Comparison of ENCODE assay signal across 15 cellular contexts in genomic region chr2:174613545-174613944, GRCh38. TPM values are rescaled to one million over a fixed set of nuclear protein-coding genes. Genes with fewer than 3 reads are reported as not detected.
DNase-seq lines count a peak whose midpoint lies in the region; ATAC-seq and TF ChIP-seq lines count a peak whose summit lies in the region.
"Had no signal": no experiment of that assay in that cellular context is flagged by ENCODE, and none has a peak within 500 bp of the region (broad histone marks: within the 10 kb centered on the region; RNA-seq: fewer than 3 reads in every experiment).

No MANE protein-coding gene starts in this region.

- no peaks in the 10 kb centered on the region for H3K36me3 ChIP-seq in RWPE2 (ENCODE audit: low read depth)
- no peaks in the 10 kb centered on the region for H3K36me3 ChIP-seq in thoracic aorta
- H3K36me3 ChIP-seq: adrenal gland, BE2C had no signal

- intact Hi-C loops in natural killer cell (cut with micrococcal nuclease) = no loop called here

- H3K27me3 Mint-ChIP-seq in natural killer cell (ENCODE audit: low read depth in 2 of 2) = no peaks in the 10 kb centered on the region
- no peaks in the 10 kb centered on the region for H3K27me3 Mint-ChIP-seq in natural killer cell treated with Interleukin-12 subunit alpha and Interleukin-12 subunit beta and Interleukin-15 and Interleukin-18, amount 100 ng/mL, for 72 hours

- H3K36me3 Mint-ChIP-seq in natural killer cell = peaks cover 12% of the 10 kb centered on the region
- H3K36me3 Mint-ChIP-seq in natural killer cell treated with Interleukin-12 subunit alpha and Interleukin-12 subunit beta and Interleukin-15 and Interleukin-18, amount 100 ng/mL, for 72 hours = no peaks in the 10 kb centered on the region

- H3K4me3 ChIP-seq in RWPE2 (ENCODE audit: severe bottlenecking) = no peak overlapping the region
- H3K4me3 ChIP-seq in thoracic aorta = no peak overlapping the region
- H3K4me3 ChIP-seq: adrenal gland had no signal

- in situ Hi-C loops in GM13977 (cut with MboI; ENCODE audit: low pct_unique_long_range_greater_than_20kb, low sequenced_read_pairs, unreplicated experiment) = no loop called here

- peak overlapping the region; percentile 39 to 74 for H3K27ac Mint-ChIP-seq in natural killer cell
- peak overlapping the region in 1 of 2 donors; percentile 6 for H3K27ac Mint-ChIP-seq in natural killer cell treated with Interleukin-12 subunit alpha and Interleukin-12 subunit beta and Interleukin-15 and Interleukin-18, amount 100 ng/mL, for 72 hours
- H3K27ac Mint-ChIP-seq: nephron progenitor cell had no signal

- DNase-seq in natural killer cell (no peak), RWPE2 (ENCODE audit: low spot score) (no peak), foreskin keratinocyte (no peak), thoracic aorta (ENCODE audit: low spot score) (no peak), amniotic stem cell (lab: John Stamatoyannopoulos, UW) (no peak), RPMI8226 (no peak), GM13977 (ENCODE audit: low spot score) (no peak)
- no peak for DNase-seq in natural killer cell treated with Interleukin-12 subunit alpha and Interleukin-12 subunit beta and Interleukin-15 and Interleukin-18, amount 100 ng/mL, for 72 hours (ENCODE audit: low spot score)
- DNase-seq: activated CD4-positive, CD25-positive, alpha-beta regulatory T cell; adrenal gland; BE2C; left ventricle myocardium superior; NCI-H1694; NCI-H526 treated with DMSO at 0.1 percent for 48 hours; nephron progenitor cell had no signal

- peaks cover 32% of the 10 kb centered on the region for H3K4me1 ChIP-seq in RWPE2 (ENCODE audit: insufficient read depth, poor library complexity, severe bottlenecking)
- H3K4me1 ChIP-seq in foreskin keratinocyte = peaks cover 4% of the 10 kb centered on the region
- H3K4me1 ChIP-seq in thoracic aorta (ENCODE audit: control insufficient read depth in 1 of 2, low read depth in 2 of 2) = peaks cover 56 to 76% of the 10 kb centered on the region in 2 donors

- H3K4me3 Mint-ChIP-seq in natural killer cell = no peak overlapping the region
- H3K4me3 Mint-ChIP-seq in natural killer cell treated with Interleukin-12 subunit alpha and Interleukin-12 subunit beta and Interleukin-15 and Interleukin-18, amount 100 ng/mL, for 72 hours = no peak overlapping the region
- H3K4me3 Mint-ChIP-seq: nephron progenitor cell had no signal

- no peaks in the 10 kb centered on the region for H3K9me3 Mint-ChIP-seq in natural killer cell
- no peaks in the 10 kb centered on the region for H3K9me3 Mint-ChIP-seq in natural killer cell treated with Interleukin-12 subunit alpha and Interleukin-12 subunit beta and Interleukin-15 and Interleukin-18, amount 100 ng/mL, for 72 hours
- H3K9me3 Mint-ChIP-seq: nephron progenitor cell had no signal

- TF ChIP-seq CTCF in natural killer cell (IDR thresholded peaks at IDR 0.05) = no peak
- no peak for TF ChIP-seq CTCF in RWPE2 (IDR thresholded peaks at IDR 0.05; ENCODE audit: poor library complexity, severe bottlenecking)
- no peak for TF ChIP-seq CTCF in foreskin keratinocyte (conservative IDR thresholded peaks at IDR 0.05)
- no peak for TF ChIP-seq CTCF in thoracic aorta (IDR thresholded peaks at IDR 0.05)
- TF ChIP-seq CTCF in GM13977 (IDR thresholded peaks at IDR 0.05; ENCODE audit: extremely low read depth, insufficient read depth, missing control alignments) = no peak

- H3K9me3 ChIP-seq in RWPE2 (ENCODE audit: severe bottlenecking) (no peaks in the 10 kb centered on the region), thoracic aorta (no peaks in the 10 kb centered on the region)
- H3K9me3 ChIP-seq: adrenal gland, BE2C had no signal

- peaks cover 68 to 70% of the 10 kb centered on the region in 2 donors for H3K4me1 Mint-ChIP-seq in natural killer cell
- H3K4me1 Mint-ChIP-seq in natural killer cell treated with Interleukin-12 subunit alpha and Interleukin-12 subunit beta and Interleukin-15 and Interleukin-18, amount 100 ng/mL, for 72 hours (ENCODE audit: low read depth in 2 of 2) = peaks cover 47 to 71% of the 10 kb centered on the region in 2 donors

- H3K27me3 ChIP-seq in RWPE2 (ENCODE audit: insufficient read depth, poor library complexity, severe bottlenecking) (no peaks in the 10 kb centered on the region), foreskin keratinocyte (no peaks in the 10 kb centered on the region), thoracic aorta (replicated peaks; ENCODE audit: insufficient read depth) (no peaks in the 10 kb centered on the region)
- H3K27me3 ChIP-seq: adrenal gland, BE2C had no signal

- H3K27ac ChIP-seq in RWPE2 (ENCODE audit: poor library complexity, severe bottlenecking) = peak overlapping the region; percentile 57
- H3K27ac ChIP-seq in foreskin keratinocyte = peak overlapping the region; percentile 80
- H3K27ac ChIP-seq in thoracic aorta = peak overlapping the region; percentile 73 to 75
- H3K27ac ChIP-seq: adrenal gland had no signal

- ATAC-seq in natural killer cell = no peak
- ATAC-seq in natural killer cell treated with Interleukin-12 subunit alpha and Interleukin-12 subunit beta and Interleukin-15 and Interleukin-18, amount 100 ng/mL, for 72 hours = no peak
- ATAC-seq in RWPE2 (ENCODE audit: low read depth) = no peak
- no peak for ATAC-seq in foreskin keratinocyte
- ATAC-seq in thoracic aorta (ENCODE audit: insufficient number of reproducible peaks, low FRiP score, low read depth) = no peak
- ATAC-seq: left ventricle myocardium superior had no signal

RNA-seq across cellular contexts. Expression of gene WIPF1, which starts 15.9 kb away (rescaled TPM):
- total RNA-seq in natural killer cell = 100 to 1,000 TPM; 508 to 640 (median 555) TPM
- 100 to 1,000 TPM; 284 to 319 TPM for total RNA-seq in natural killer cell treated with Interleukin-12 subunit alpha and Interleukin-12 subunit beta and Interleukin-15 and Interleukin-18, amount 100 ng/mL, for 72 hours
- 5.2 and 5.8 TPM in 2 replicates for total RNA-seq in foreskin keratinocyte
- polyA plus RNA-seq in foreskin keratinocyte = 3.5 and 4.2 TPM in 2 replicates
- 10 to 100 TPM; 50.4 to 58.8 TPM for total RNA-seq in thoracic aorta

Comparison
In these comparisons a context has a peak if more than half of its experiments do, and no peak if none do; other contexts are left out.
1. RNA of gene WIPF1, which starts 15.9 kb away (total RNA-seq): 508 to 640 TPM in natural killer cell and 284 to 319 TPM in natural killer cell treated with Interleukin-12 subunit alpha and Interleukin-12 subunit beta and Interleukin-15 and Interleukin-18, amount 100 ng/mL, for 72 hours; 50.4 to 58.8 TPM in thoracic aorta and 5.2 to 5.8 TPM in foreskin keratinocyte; every median in the first group is over 4 times any median in the second.
2. Peak in every context shown above with its lines, with median percentiles within 50 percentile points of each other: H3K27ac ChIP-seq.